18 cellular contexts compared by ENCODE assay signal in genomic region chr17:66945451-66945850, GRCh38. TPM values are rescaled to one million over a fixed set of nuclear protein-coding genes. Genes with fewer than 3 reads are reported as not detected.
A peak's percentile ranks its signal among the peaks of the same experiment; 100 is the strongest.
DNase-seq lines count a peak whose midpoint lies in the region; ATAC-seq and TF ChIP-seq lines count a peak whose summit lies in the region.
"Had no signal": no experiment of that assay in that cellular context is flagged by ENCODE, and none has a peak within 500 bp of the region (broad histone marks: within the 10 kb centered on the region; RNA-seq: fewer than 3 reads in every experiment).

No MANE protein-coding gene starts in this region.

- no TSS peak for BruUV-seq in A673 (replicated peaks; lab: Mats Ljungman, UMichigan)

- H3K36me3 ChIP-seq in A673 (ENCODE audit: insufficient read depth, low read length, poor library complexity, severe bottlenecking): no peaks in the 10 kb centered on the region
- H3K36me3 ChIP-seq in RWPE2 (ENCODE audit: low read depth): no peaks in the 10 kb centered on the region
- no peaks in the 10 kb centered on the region for H3K36me3 ChIP-seq in sigmoid colon
- H3K36me3 ChIP-seq: heart right ventricle had no signal

- H3K9me3 ChIP-seq in A673 (ENCODE audit: low read depth, low read length, poor library complexity, severe bottlenecking) (no peaks in the 10 kb centered on the region), RWPE2 (ENCODE audit: severe bottlenecking) (no peaks in the 10 kb centered on the region), sigmoid colon (no peaks in the 10 kb centered on the region)

- POLR2A ChIA-PET in A673 (lab: Charles Lee; ENCODE audit: low non-redundant PET): no interaction called here

- TF ChIP-seq EP300 in sigmoid colon (IDR thresholded peaks at IDR 0.05): no peak

- CTCF ChIA-PET in A673 (lab: Charles Lee): no interaction called here

- WGBS in sigmoid colon, 2 donors: 41 to 72% methylated on average over 14 of the region's 14 CpGs

- ATAC-seq in RWPE2 (ENCODE audit: low read depth): peak; percentile 66
- peak; percentile 72 for ATAC-seq in foreskin keratinocyte
- no peak for ATAC-seq in GM19397 (IDR thresholded peaks at IDR 0.05; ENCODE audit: unreplicated experiment)
- ATAC-seq in HG02884 (IDR thresholded peaks at IDR 0.05; ENCODE audit: unreplicated experiment): no peak
- ATAC-seq: heart right ventricle had no signal

- H3K4me1 ChIP-seq in A673 (ENCODE audit: insufficient read depth, low read length, poor library complexity, severe bottlenecking) (peaks cover 39% of the 10 kb centered on the region), RWPE2 (ENCODE audit: insufficient read depth, poor library complexity, severe bottlenecking) (peaks cover 25% of the 10 kb centered on the region), foreskin keratinocyte (no peaks in the 10 kb centered on the region), sigmoid colon (peaks cover 0 to 8% (median 7%) of the 10 kb centered on the region in 4 donors)
- H3K4me1 ChIP-seq: heart right ventricle, parathyroid adenoma had no signal

- no peak for TF ChIP-seq POLR2A in sigmoid colon (IDR thresholded peaks at IDR 0.05)

- H3K4me3 ChIP-seq in A673 (ENCODE audit: low read depth, low read length, poor library complexity, severe bottlenecking): peak overlapping the region; percentile 22
- no peak overlapping the region for H3K4me3 ChIP-seq in RWPE2 (ENCODE audit: severe bottlenecking)
- no peak overlapping the region for H3K4me3 ChIP-seq in sigmoid colon
- H3K4me3 ChIP-seq: heart right ventricle had no signal

- in situ Hi-C loops in KBM-7 (cut with MboI; ENCODE audit: low pct_unique_long_range_greater_than_20kb, low sequenced_read_pairs): no loop called here

- TF ChIP-seq CTCF in A673 (conservative IDR thresholded peaks at IDR 0.05; ENCODE audit: low read depth, low read length): no peak
- TF ChIP-seq CTCF in RWPE2 (IDR thresholded peaks at IDR 0.05; ENCODE audit: poor library complexity, severe bottlenecking): no peak
- TF ChIP-seq CTCF in foreskin keratinocyte (conservative IDR thresholded peaks at IDR 0.05): no peak
- no peak for TF ChIP-seq CTCF in sigmoid colon (IDR thresholded peaks at IDR 0.05)

- no peak overlapping the region for H3K27ac ChIP-seq in A673 (ENCODE audit: low read depth, low read length, poor library complexity, severe bottlenecking)
- H3K27ac ChIP-seq in RWPE2 (ENCODE audit: poor library complexity, severe bottlenecking): no peak overlapping the region
- H3K27ac ChIP-seq in foreskin keratinocyte: no peak overlapping the region
- no peak overlapping the region for H3K27ac ChIP-seq in sigmoid colon
- H3K27ac ChIP-seq: epithelial cell of prostate, heart right ventricle, parathyroid adenoma had no signal

- intact Hi-C loops in A673 (cut with micrococcal nuclease; ENCODE audit: unreplicated experiment) (no loop called here), sigmoid colon (cut with DNase I) (no loop called here)

- H3K27me3 ChIP-seq in A673 (replicated peaks; ENCODE audit: insufficient read depth, low read depth, low read length, poor library complexity) (no peaks in the 10 kb centered on the region), RWPE2 (ENCODE audit: insufficient read depth, poor library complexity, severe bottlenecking) (no peaks in the 10 kb centered on the region), foreskin keratinocyte (peaks cover 19% of the 10 kb centered on the region), sigmoid colon (no peaks in the 10 kb centered on the region)

- DNase-seq in A673 (ENCODE audit: low spot score) (peak; percentile 84), LHCN-M2 (ENCODE audit: low read depth) (peak; percentile 20), RWPE2 (ENCODE audit: low spot score) (peak; percentile 35), foreskin keratinocyte (peak in 1 of 2 donors; percentile 36), KBM-7 (no peak), sigmoid colon (no peak)
- DNase-seq: activated CD4-positive, alpha-beta T cell treated with anti-CD3 and anti-CD28 coated beads for 4 hours; activated T-cell treated with anti-CD3 and anti-CD28 coated beads, Interleukin-2, amount 50 U/mL, for 1 hour; DMS 273 treated with DMSO at 0.1 percent for 48 hours; heart right ventricle; HFFc6; MM.1S; NCI-H510A had no signal

RNA-seq across cellular contexts. Expression of gene CACNG4, which starts 19.1 kb away (rescaled TPM):
- total RNA-seq in A673 (2021) (9.7 and 9.9 TPM in 2 replicates), LHCN-M2 (2014; rRNA removed) (not detected in 2 replicates), foreskin keratinocyte (0.17 and 0.18 TPM in 2 replicates), sigmoid colon (under 1 TPM; 0.16 to 0.83 (median 0.38) TPM)
- not detected for polyA plus RNA-seq in LHCN-M2 (2012)
- polyA plus RNA-seq in foreskin keratinocyte (0.18 and 0.21 TPM in 2 replicates), sigmoid colon (under 1 TPM in 2 of 3 donors, not detected in 1; under 0.01 to 0.23 TPM)
- total RNA-seq: HFFc6, mucosa of gallbladder had no signal

Comparison
In these comparisons a context has a peak if more than half of its experiments do, and no peak if none do; other contexts are left out.
1. DNase-seq: peak in A673 (single experiment), LHCN-M2 (single experiment) and RWPE2 (single experiment); none in KBM-7 (single experiment) and sigmoid colon (single experiment).
2. ATAC-seq: peak in RWPE2 (single experiment) and foreskin keratinocyte (single experiment); none in GM19397 (single experiment) and HG02884 (single experiment).